Comparison of ENCODE assay signal across 8 cellular contexts in the genomic region with DNA sequence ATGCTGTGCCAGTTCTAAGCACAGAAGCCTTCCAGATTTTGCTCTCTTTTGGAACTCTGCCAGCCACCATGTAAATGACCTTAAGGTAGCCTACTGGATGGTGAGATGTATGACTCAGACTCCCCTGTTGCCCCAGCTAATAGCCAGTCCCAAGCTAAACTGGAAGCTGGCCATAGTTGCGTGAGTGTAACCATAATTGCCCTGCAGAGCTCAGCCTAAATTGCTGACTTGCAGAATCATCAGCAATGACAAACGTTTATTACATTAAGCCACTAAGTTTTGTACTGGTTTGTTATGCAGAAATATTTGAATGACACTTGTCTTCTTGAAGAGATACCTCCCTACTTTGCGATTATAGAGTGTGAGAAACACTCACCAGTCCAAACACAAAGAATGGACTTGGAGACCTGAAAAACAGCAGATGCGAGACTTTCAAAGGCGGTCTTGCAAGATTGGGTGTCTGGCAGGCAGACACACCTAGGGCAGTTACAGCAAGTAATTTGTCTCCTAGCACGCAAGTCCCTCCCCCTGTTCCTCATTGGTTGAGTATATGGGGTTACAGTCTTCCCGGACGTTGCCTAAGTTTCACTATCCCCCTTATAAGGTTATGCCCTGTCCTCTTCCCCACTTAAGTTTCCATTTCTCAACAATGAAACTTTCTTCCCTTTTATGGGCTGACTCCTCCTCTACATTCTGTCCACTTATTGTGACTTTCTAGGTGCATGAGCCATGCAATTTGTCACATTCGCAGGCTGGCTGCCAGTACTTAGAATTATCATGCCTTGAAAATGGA.
A peak's percentile ranks its signal among the peaks of the same experiment; 100 is the strongest.
DNase-seq lines count a peak whose midpoint lies in the region; ATAC-seq and TF ChIP-seq lines count a peak whose summit lies in the region.

No MANE protein-coding gene starts in this region.

- no peaks in the 10 kb centered on the region for H3K27me3 Mint-ChIP-seq in effector memory CD8-positive, alpha-beta T cell
- H3K27me3 Mint-ChIP-seq in activated T-cell treated with anti-CD3 and anti-CD28 coated beads, Interleukin-2, amount 50 U/mL, for 4 hours (ENCODE audit: low read depth): no peaks in the 10 kb centered on the region

- no peak for ATAC-seq in effector memory CD8-positive, alpha-beta T cell (replicated peaks)
- ATAC-seq in activated T-cell treated with anti-CD3 and anti-CD28 coated beads, Interleukin-2, amount 50 U/mL, for 4 hours: no peak

- peaks cover 3% of the 10 kb centered on the region for H3K36me3 Mint-ChIP-seq in effector memory CD8-positive, alpha-beta T cell (ENCODE audit: insufficient read depth)
- H3K36me3 Mint-ChIP-seq in activated T-cell treated with anti-CD3 and anti-CD28 coated beads, Interleukin-2, amount 50 U/mL, for 4 hours (ENCODE audit: insufficient read depth): no peaks in the 10 kb centered on the region

- in situ Hi-C loops in GM13976 (cut with MboI; ENCODE audit: low sequenced_read_pairs, unreplicated experiment): no loop called here

- peaks cover 0 to 6% of the 10 kb centered on the region in 2 donors for H3K9me3 Mint-ChIP-seq in effector memory CD8-positive, alpha-beta T cell
- no peaks in the 10 kb centered on the region for H3K9me3 Mint-ChIP-seq in activated T-cell treated with anti-CD3 and anti-CD28 coated beads, Interleukin-2, amount 50 U/mL, for 4 hours

- DNase-seq in GF-D8 (lab: John Stamatoyannopoulos, UW): peak; percentile 33
- DNase-seq in HCEC 1CT: peak; percentile 91
- DNase-seq in NCI-H2227 treated with DMSO at 0.1 percent for 48 hours (lab: John Stamatoyannopoulos, UW): peak; percentile 27
- DNase-seq in effector memory CD8-positive, alpha-beta T cell: no peak
- peak; percentile 85 for DNase-seq in pons (ENCODE audit: low spot score)
- DNase-seq in NCI-H524 treated with DMSO at 0.1 percent for 48 hours (lab: John Stamatoyannopoulos, UW): no peak
- DNase-seq in GM13976 (ENCODE audit: low spot score): no peak
- DNase-seq in activated T-cell treated with anti-CD3 and anti-CD28 coated beads, Interleukin-2, amount 50 U/mL, for 4 hours: no peak

- peak overlapping the region; percentile 74 to 93 for H3K27ac Mint-ChIP-seq in effector memory CD8-positive, alpha-beta T cell

- H3K4me3 Mint-ChIP-seq in effector memory CD8-positive, alpha-beta T cell: peak overlapping the region; percentile 47 to 62
- H3K4me3 Mint-ChIP-seq in activated T-cell treated with anti-CD3 and anti-CD28 coated beads, Interleukin-2, amount 50 U/mL, for 4 hours: no peak overlapping the region

- no peak for TF ChIP-seq CTCF in GM13976 (IDR thresholded peaks at IDR 0.05; ENCODE audit: borderline replicate concordance, control extremely low read depth, extremely low read depth, insufficient read depth, missing control alignments)

- H3K4me1 Mint-ChIP-seq in effector memory CD8-positive, alpha-beta T cell (ENCODE audit: low read depth in 2 of 2): peaks cover 61 to 62% of the 10 kb centered on the region in 2 donors
- peaks cover 38% of the 10 kb centered on the region for H3K4me1 Mint-ChIP-seq in activated T-cell treated with anti-CD3 and anti-CD28 coated beads, Interleukin-2, amount 50 U/mL, for 4 hours (ENCODE audit: low read depth)

Comparison
In these comparisons a context has a peak if more than half of its experiments do, and no peak if none do; other contexts are left out.
1. DNase-seq: peak in GF-D8 (single experiment), HCEC 1CT (single experiment), NCI-H2227 treated with DMSO at 0.1 percent for 48 hours (single experiment) and pons (single experiment); none in effector memory CD8-positive, alpha-beta T cell (0 of 3), NCI-H524 treated with DMSO at 0.1 percent for 48 hours (single experiment), GM13976 (single experiment) and activated T-cell treated with anti-CD3 and anti-CD28 coated beads, Interleukin-2, amount 50 U/mL, for 4 hours (single experiment).